Comparison of ENCODE assay signal across 1 cellular context in genomic region chr4:15159477-15160019, GRCh38.
TF ChIP-seq lines count a peak whose summit lies in the region.

No MANE protein-coding gene starts in this region.

TF ChIP-seq in GM23338, 12 proteins besides CTCF, POLR2A, EP300 and RAD21 (continued from another document):
- no peak for TF ChIP-seq POLR2AphosphoS5 (IDR thresholded peaks at IDR 0.05; ENCODE audit: low read depth)
- no peak for TF ChIP-seq ETS1 (IDR thresholded peaks at IDR 0.05)
- no peak for TF ChIP-seq NANOG (IDR thresholded peaks at IDR 0.05; ENCODE audit: borderline replicate concordance)
- TF ChIP-seq STAT1 (IDR thresholded peaks at IDR 0.05; ENCODE audit: unreplicated experiment), result no peak
- TF ChIP-seq REST (IDR thresholded peaks at IDR 0.05; ENCODE audit: unreplicated experiment), result no peak
- TF ChIP-seq JUNB (IDR thresholded peaks at IDR 0.05; ENCODE audit: unreplicated experiment), result no peak
